In the genomic region with DNA sequence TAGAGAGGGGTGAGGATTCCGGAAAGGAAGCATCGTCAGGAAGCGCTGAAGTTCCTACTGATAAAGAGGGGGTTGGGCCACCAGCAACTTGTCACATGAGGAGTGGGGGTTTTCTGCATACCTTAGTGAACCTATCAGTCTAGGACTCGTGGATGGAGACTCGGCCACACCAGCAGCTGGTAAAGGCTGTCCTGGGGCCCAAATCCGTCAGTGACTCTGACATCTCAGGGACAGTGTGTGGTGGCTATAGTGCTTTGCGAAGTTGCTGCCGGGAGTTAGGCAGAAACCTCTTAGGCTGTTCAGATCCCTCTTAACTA, we compare ENCODE assay signal across 9 cellular contexts. TPM values are rescaled to one million over a fixed set of nuclear protein-coding genes. Genes with fewer than 3 reads are reported as not detected.
DNase-seq lines count a peak whose midpoint lies in the region; ATAC-seq, FAIRE-seq and TF ChIP-seq lines count a peak whose summit lies in the region.
"Had no signal": no experiment of that assay in that cellular context is flagged by ENCODE, and none has a peak within 500 bp of the region (broad histone marks: within the 10 kb centered on the region; RNA-seq: fewer than 3 reads in every experiment).

No MANE protein-coding gene starts in this region.

- peaks cover 0 to 2% (median 0%) of the 10 kb centered on the region in 7 donors for H3K9me3 Mint-ChIP-seq in CD4-positive, CD25-positive, alpha-beta regulatory T cell
- no peaks in the 10 kb centered on the region for H3K9me3 Mint-ChIP-seq in astrocyte (ENCODE audit: unreplicated experiment)

- H3K9ac ChIP-seq in astrocyte (ENCODE audit: low read length): peak overlapping the region; percentile 84
- peak overlapping the region; percentile 87 for H3K9ac ChIP-seq in mesenchymal stem cell (ENCODE audit: low read length)

- no peak for DNase-seq in CD4-positive, CD25-positive, alpha-beta regulatory T cell
- DNase-seq in astrocyte (ENCODE audit: low read depth) (no peak), mesenchymal stem cell (no peak), NCI-H446 treated with DMSO at 0.1 percent for 48 hours (lab: John Stamatoyannopoulos, UW) (no peak), NCI-H2081 treated with DMSO at 0.1 percent for 48 hours (lab: John Stamatoyannopoulos, UW) (no peak), DMS114 treated with DMSO at 0.1 percent for 48 hours (lab: John Stamatoyannopoulos, UW; ENCODE audit: unreplicated experiment) (no peak)
- no peak for DNase-seq in activated CD4-positive, alpha-beta T cell treated with anti-CD3 and anti-CD28 coated beads, Interleukin-2, amount 50 U/mL, for 1 hour

- peaks cover 15% of the 10 kb centered on the region for H3K4me1 ChIP-seq in CD4-positive, CD25-positive, alpha-beta regulatory T cell (ENCODE audit: control insufficient read depth, insufficient read depth, low read length, poor library complexity, severe bottlenecking)
- H3K4me1 ChIP-seq in astrocyte (ENCODE audit: insufficient read depth, low read length): peaks cover 19% of the 10 kb centered on the region
- peaks cover 11% of the 10 kb centered on the region for H3K4me1 ChIP-seq in mesenchymal stem cell (ENCODE audit: control insufficient read depth, insufficient read depth, low read depth, low read length)

- H4K91ac ChIP-seq in mesenchymal stem cell (ENCODE audit: low read length): peak overlapping the region; percentile 70

- H3K4me3 ChIP-seq in CD4-positive, CD25-positive, alpha-beta regulatory T cell (ENCODE audit: low read depth, low read length): no peak overlapping the region
- H3K4me3 ChIP-seq in astrocyte (ENCODE audit: insufficient read depth, low read depth, low read length): peak overlapping the region; percentile 78
- peak overlapping the region in 1 of 2 experiments; percentile 84 for H3K4me3 ChIP-seq in mesenchymal stem cell (ENCODE audit: insufficient read depth in 1 of 2, low read depth in 1 of 2, low read length in 2 of 2)

- H3K27ac Mint-ChIP-seq in CD4-positive, CD25-positive, alpha-beta regulatory T cell: peak overlapping the region in 2 of 3 donors; percentile 74 to 77
- H3K27ac Mint-ChIP-seq in astrocyte (ENCODE audit: unreplicated experiment): peak overlapping the region; percentile 89

- H2BK120ac ChIP-seq in mesenchymal stem cell (ENCODE audit: low read depth, low read length): no peak overlapping the region

- H3K4me1 Mint-ChIP-seq in CD4-positive, CD25-positive, alpha-beta regulatory T cell: peaks cover 6 to 12% (median 11%) of the 10 kb centered on the region in 4 donors
- H3K4me1 Mint-ChIP-seq in astrocyte (ENCODE audit: low read depth, unreplicated experiment): peaks cover 31% of the 10 kb centered on the region

- no peak overlapping the region for H3K27ac ChIP-seq in CD4-positive, CD25-positive, alpha-beta regulatory T cell (ENCODE audit: insufficient read depth, low read length, poor library complexity, severe bottlenecking)
- no peak overlapping the region for H3K27ac ChIP-seq in astrocyte (ENCODE audit: low read depth, low read length)
- H3K27ac ChIP-seq in mesenchymal stem cell (ENCODE audit: low read length, poor library complexity, severe bottlenecking): no peak overlapping the region

- no peaks in the 10 kb centered on the region for H3K79me1 ChIP-seq in mesenchymal stem cell (replicated peaks; ENCODE audit: low read length, poor library complexity, severe bottlenecking)

- H3K27me3 Mint-ChIP-seq in CD4-positive, CD25-positive, alpha-beta regulatory T cell: peaks cover 50% of the 10 kb centered on the region
- peaks cover 17% of the 10 kb centered on the region for H3K27me3 Mint-ChIP-seq in astrocyte (ENCODE audit: low read depth, unreplicated experiment)

- H2BK15ac ChIP-seq in mesenchymal stem cell (ENCODE audit: low read depth, poor library complexity, severe bottlenecking): no peak overlapping the region

- peak overlapping the region in 1 of 2 experiments; percentile 65 for H2BK12ac ChIP-seq in mesenchymal stem cell (ENCODE audit: low read length in 2 of 2)

- H3K36me3 Mint-ChIP-seq in CD4-positive, CD25-positive, alpha-beta regulatory T cell: no peaks in the 10 kb centered on the region
- peaks cover 5% of the 10 kb centered on the region for H3K36me3 Mint-ChIP-seq in astrocyte (ENCODE audit: low read depth, unreplicated experiment)

- H3K4me2 ChIP-seq in astrocyte (ENCODE audit: low read length) (peak overlapping the region; percentile 98), mesenchymal stem cell (ENCODE audit: low read length, poor library complexity, severe bottlenecking) (no peak overlapping the region)

- H3K9me3 ChIP-seq in CD4-positive, CD25-positive, alpha-beta regulatory T cell (ENCODE audit: control insufficient read depth in 2 of 2, low read length in 2 of 2): no peaks in the 10 kb centered on the region
- H3K9me3 ChIP-seq in astrocyte (ENCODE audit: insufficient read depth, low read depth, low read length): no peaks in the 10 kb centered on the region
- no peaks in the 10 kb centered on the region for H3K9me3 ChIP-seq in mesenchymal stem cell (ENCODE audit: control insufficient read depth, low read length)

- H3K4ac ChIP-seq in mesenchymal stem cell (ENCODE audit: low read depth in 1 of 2, low read length in 2 of 2): no peak overlapping the region

- no peak for TF ChIP-seq CTCF in astrocyte (IDR thresholded peaks at IDR 0.05; ENCODE audit: insufficient read depth, low read depth, low read length)

- ATAC-seq in CD4-positive, CD25-positive, alpha-beta regulatory T cell (ENCODE audit: low read depth in 2 of 2): peak in 1 of 2 donors; percentile 27
- peak; percentile 23 for ATAC-seq in HG02759 (IDR thresholded peaks at IDR 0.05; ENCODE audit: unreplicated experiment)

- H3K79me2 ChIP-seq in astrocyte (ENCODE audit: insufficient read depth, low read length): no peaks in the 10 kb centered on the region

- H3K27me3 ChIP-seq in CD4-positive, CD25-positive, alpha-beta regulatory T cell (ENCODE audit: control insufficient read depth, insufficient read depth, low read length): peaks cover 31% of the 10 kb centered on the region
- peaks cover 13% of the 10 kb centered on the region for H3K27me3 ChIP-seq in astrocyte (ENCODE audit: insufficient read depth, low read length)
- H3K27me3 ChIP-seq in mesenchymal stem cell (ENCODE audit: control insufficient read depth in 1 of 2, insufficient read depth in 1 of 2, low read length in 2 of 2): peaks cover 12 to 14% of the 10 kb centered on the region in 2 experiments

- H2AFZ ChIP-seq in astrocyte (ENCODE audit: low read depth, low read length) (peak overlapping the region; percentile 98), mesenchymal stem cell (ENCODE audit: low read depth, low read length) (peak overlapping the region; percentile 81)

- peak overlapping the region; percentile 86 to 90 (median 88) for H3K4me3 Mint-ChIP-seq in CD4-positive, CD25-positive, alpha-beta regulatory T cell
- H3K4me3 Mint-ChIP-seq in astrocyte (ENCODE audit: unreplicated experiment): peak overlapping the region; percentile 89

- 13% methylated on average over 8 of the region's 8 CpGs for WGBS in mesenchymal stem cell

- H2AK5ac ChIP-seq in mesenchymal stem cell (ENCODE audit: low read length, severe bottlenecking): no peak overlapping the region

- H3K23ac ChIP-seq in mesenchymal stem cell (ENCODE audit: low read length in 2 of 2): no peak overlapping the region

- H3K14ac ChIP-seq in mesenchymal stem cell (ENCODE audit: low read length in 2 of 2): no peak overlapping the region

- H2BK5ac ChIP-seq in mesenchymal stem cell (ENCODE audit: low read depth, low read length, poor library complexity, severe bottlenecking): no peak overlapping the region

- H3K36me3 ChIP-seq in CD4-positive, CD25-positive, alpha-beta regulatory T cell (ENCODE audit: control insufficient read depth, insufficient read depth, low read length): no peaks in the 10 kb centered on the region
- H3K36me3 ChIP-seq in astrocyte (ENCODE audit: insufficient read depth, low read length) (no peaks in the 10 kb centered on the region), mesenchymal stem cell (ENCODE audit: control insufficient read depth in 1 of 2, insufficient read depth in 2 of 2, low read depth in 1 of 2, low read length in 2 of 2) (no peaks in the 10 kb centered on the region)

- H4K20me1 ChIP-seq in astrocyte (ENCODE audit: insufficient read depth, low read length): no peaks in the 10 kb centered on the region

- peak overlapping the region in 1 of 2 experiments; percentile 34 for H3K18ac ChIP-seq in mesenchymal stem cell (ENCODE audit: low read depth in 1 of 2, low read length in 2 of 2)

- no peak for FAIRE-seq in astrocyte (lab: Jason Lieb, UNC)
- FAIRE-seq: endometrium had no signal

- peak overlapping the region; percentile 54 for H4K8ac ChIP-seq in mesenchymal stem cell (ENCODE audit: low read length)

RNA-seq across cellular contexts. Expression of gene RNASE2, which starts 16.4 kb away (rescaled TPM):
- not detected for total RNA-seq in CD4-positive, CD25-positive, alpha-beta regulatory T cell
- polyA plus RNA-seq in CD4-positive, CD25-positive, alpha-beta regulatory T cell: under 1 TPM in 2 of 4 donors, not detected in 2; 0.29 to 0.70 TPM
- not detected in 2 replicates for total RNA-seq in astrocyte
- polyA plus RNA-seq in mesenchymal stem cell (2013, experiment 1 of 2): not detected
- polyA plus RNA-seq in mesenchymal stem cell (2013, experiment 2 of 2): not detected

RNA-seq across cellular contexts. Expression of gene METTL17, which starts 18.1 kb away (rescaled TPM):
- 75.9 TPM for total RNA-seq in CD4-positive, CD25-positive, alpha-beta regulatory T cell
- 10 to 100 TPM; 37.3 to 52.2 (median 42.8) TPM for polyA plus RNA-seq in CD4-positive, CD25-positive, alpha-beta regulatory T cell
- total RNA-seq in astrocyte: 45.1 and 49.0 TPM in 2 replicates
- 40.0 TPM for polyA plus RNA-seq in mesenchymal stem cell (2013, experiment 1 of 2)
- polyA plus RNA-seq in mesenchymal stem cell (2013, experiment 2 of 2): 40.5 TPM

RNA-seq across cellular contexts. Expression of gene SLC39A2, which starts 27.4 kb away (rescaled TPM):
- not detected for total RNA-seq in CD4-positive, CD25-positive, alpha-beta regulatory T cell
- polyA plus RNA-seq in CD4-positive, CD25-positive, alpha-beta regulatory T cell: not detected
- total RNA-seq in astrocyte: 0.30 TPM in 1 of 2 replicates, not detected in the other
- not detected for polyA plus RNA-seq in mesenchymal stem cell (2013, experiment 1 of 2)
- polyA plus RNA-seq in mesenchymal stem cell (2013, experiment 2 of 2): not detected

RNA-seq across cellular contexts. Expression of gene NDRG2, which starts 53.2 kb away (rescaled TPM):
- total RNA-seq in CD4-positive, CD25-positive, alpha-beta regulatory T cell: 15.7 TPM
- 10 to 100 TPM; 13.3 to 19.6 (median 18.0) TPM for polyA plus RNA-seq in CD4-positive, CD25-positive, alpha-beta regulatory T cell
- 11.8 and 12.6 TPM in 2 replicates for total RNA-seq in astrocyte
- polyA plus RNA-seq in mesenchymal stem cell (2013, experiment 1 of 2): 1.4 TPM
- 1.6 TPM for polyA plus RNA-seq in mesenchymal stem cell (2013, experiment 2 of 2)

RNA-seq across cellular contexts. Expression of gene TPPP2, which starts 58.4 kb away (rescaled TPM):
- total RNA-seq in CD4-positive, CD25-positive, alpha-beta regulatory T cell: not detected
- not detected for polyA plus RNA-seq in CD4-positive, CD25-positive, alpha-beta regulatory T cell
- not detected in 2 replicates for total RNA-seq in astrocyte
- polyA plus RNA-seq in mesenchymal stem cell (2013, experiment 1 of 2): not detected
- not detected for polyA plus RNA-seq in mesenchymal stem cell (2013, experiment 2 of 2)
